Comparison of ENCODE assay signal across 13 cellular contexts in the genomic region with DNA sequence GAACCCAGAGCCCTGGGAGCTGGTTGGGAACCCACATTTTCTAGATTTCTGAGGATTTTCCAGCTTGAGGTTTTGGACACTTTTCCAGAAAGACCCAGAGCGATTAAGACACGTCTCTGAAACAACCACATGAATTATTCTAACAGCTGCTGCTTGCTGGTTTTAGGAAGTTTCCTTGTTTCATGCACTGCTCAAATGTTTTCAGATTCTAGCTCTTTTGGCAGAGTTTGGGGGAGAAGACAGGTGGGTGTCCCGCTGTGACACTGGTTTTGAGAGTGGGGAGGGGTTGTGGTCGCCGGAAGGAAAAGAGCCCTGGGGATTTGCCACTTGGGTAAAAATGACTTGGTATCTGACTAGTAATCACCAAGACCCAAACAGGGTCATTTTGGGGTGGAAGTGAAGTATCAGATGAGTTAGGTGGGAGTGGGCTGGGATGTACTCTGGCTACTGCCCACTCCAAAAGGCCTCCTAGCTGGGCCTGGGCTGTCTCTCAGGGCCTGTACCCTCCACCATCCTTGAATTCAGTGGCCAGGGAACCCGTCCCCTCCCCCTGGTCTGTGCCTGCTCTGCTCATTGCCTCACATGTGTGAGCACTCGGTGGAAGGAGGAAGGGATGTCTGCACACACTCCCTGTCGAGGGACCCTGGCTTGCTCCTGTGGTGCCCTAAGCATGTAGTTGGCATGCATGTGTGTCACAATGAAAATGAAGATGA. TPM values are rescaled to one million over a fixed set of nuclear protein-coding genes. Genes with fewer than 3 reads are reported as not detected.
DNase-seq lines count a peak whose midpoint lies in the region; TF ChIP-seq lines count a peak whose summit lies in the region.
"Had no signal": no experiment of that assay in that cellular context is flagged by ENCODE, and none has a peak within 500 bp of the region (broad histone marks: within the 10 kb centered on the region; RNA-seq: fewer than 3 reads in every experiment).

No MANE protein-coding gene starts in this region.

- in situ Hi-C loops in astrocyte of the spinal cord (cut with HindIII; ENCODE audit: low sequenced_read_pairs): no loop called here

- no peak for TF ChIP-seq POLR2A in NB4 (IDR thresholded peaks at IDR 0.05; ENCODE audit: extremely low read depth, insufficient read length)

- no peak overlapping the region for H4K91ac ChIP-seq in trophoblast cell (ENCODE audit: low read depth, low read length)

- no peak overlapping the region for H2AK5ac ChIP-seq in trophoblast cell (ENCODE audit: low read length)

- no peaks in the 10 kb centered on the region for H3K9me3 ChIP-seq in trophoblast cell (ENCODE audit: insufficient read depth, low read depth, low read length)
- H3K9me3 ChIP-seq: ovary, thyroid gland had no signal

- H3K36me3 ChIP-seq in trophoblast cell (ENCODE audit: control insufficient read depth in 1 of 2, insufficient read depth in 2 of 2, low read length in 2 of 2): peaks cover 0 to 5% of the 10 kb centered on the region in 2 experiments
- H3K36me3 ChIP-seq: ovary, thyroid gland had no signal

- TF ChIP-seq CTCF in GM12865 (IDR thresholded peaks at IDR 0.05; ENCODE audit: insufficient read depth, low read depth, low read length, missing control alignments) (no peak), NB4 (IDR thresholded peaks at IDR 0.05; ENCODE audit: low read depth, low read length) (no peak), astrocyte of the spinal cord (IDR thresholded peaks at IDR 0.05; ENCODE audit: low read depth, low read length) (no peak)

- H2BK5ac ChIP-seq in trophoblast cell (ENCODE audit: low read depth, low read length, poor library complexity): no peak overlapping the region

- H3K23ac ChIP-seq in trophoblast cell (ENCODE audit: low read length): no peak overlapping the region

- no peak overlapping the region for H3K9ac ChIP-seq in trophoblast cell (ENCODE audit: low read length)
- H3K9ac ChIP-seq: KMS-11 had no signal

- H2AFZ ChIP-seq in trophoblast cell (ENCODE audit: insufficient read depth, low read length, poor library complexity): no peak overlapping the region

- no peak overlapping the region for H3K18ac ChIP-seq in trophoblast cell (ENCODE audit: low read length)

- no peak overlapping the region for H2BK120ac ChIP-seq in trophoblast cell (ENCODE audit: insufficient read depth, low read length, poor library complexity)

- no peak overlapping the region for H3K14ac ChIP-seq in trophoblast cell (ENCODE audit: low read length)

- DNase-seq in GM12865 (ENCODE audit: low read depth): peak; percentile 19
- peak; percentile 57 for DNase-seq in NB4 (ENCODE audit: low read depth)
- DNase-seq in astrocyte of the spinal cord (ENCODE audit: low read depth, low spot score): peak; percentile 18
- DNase-seq in trophoblast cell: no peak
- DNase-seq in SHP77 treated with DMSO at 0.1 percent for 48 hours (lab: John Stamatoyannopoulos, UW): no peak
- no peak for DNase-seq in SHP77 (lab: John Stamatoyannopoulos, UW)
- DNase-seq in NCI-H1436 treated with DMSO at 0.1 percent for 48 hours (lab: John Stamatoyannopoulos, UW): no peak
- DNase-seq: GOT3, islet precursor cell, NCI-H2227 treated with DMSO at 0.1 percent for 48 hours, ovary, thyroid gland had no signal

- no peak overlapping the region for H3K4me2 ChIP-seq in trophoblast cell (ENCODE audit: low read length)
- H3K4me2 ChIP-seq: KMS-11 had no signal

- peak overlapping the region; percentile 81 for H3K4ac ChIP-seq in trophoblast cell (ENCODE audit: low read depth, low read length)

- WGBS in trophoblast cell (ENCODE audit: extremely low coverage, insufficient coverage, insufficient read length): no CpG with 5 or more reads among the region's 8 CpGs

- no peak overlapping the region for H2BK12ac ChIP-seq in trophoblast cell (ENCODE audit: low read length)

- no peaks in the 10 kb centered on the region for H3K4me1 ChIP-seq in trophoblast cell (ENCODE audit: control insufficient read depth in 1 of 2, insufficient read depth in 2 of 2, low read length in 2 of 2)

- H4K12ac ChIP-seq in trophoblast cell (ENCODE audit: low read depth, low read length): no peak overlapping the region

- no peaks in the 10 kb centered on the region for H3K79me1 ChIP-seq in trophoblast cell (ENCODE audit: low read length)

- H3K79me2 ChIP-seq in trophoblast cell (ENCODE audit: control insufficient read depth, insufficient read depth, low read length, poor library complexity): peaks cover 55% of the 10 kb centered on the region

- H4K8ac ChIP-seq in trophoblast cell (ENCODE audit: low read depth, low read length): no peak overlapping the region

- H3K27ac ChIP-seq in trophoblast cell (ENCODE audit: low read depth, low read length): no peak overlapping the region
- H3K27ac ChIP-seq: KMS-11, ovary, thyroid gland had no signal

- H3K4me3 ChIP-seq in GM12865 (ENCODE audit: low read depth, low read length) (no peak overlapping the region), NB4 (ENCODE audit: low read depth, low read length) (no peak overlapping the region), astrocyte of the spinal cord (ENCODE audit: low read depth, low read length) (no peak overlapping the region), trophoblast cell (ENCODE audit: low read depth, low read length) (no peak overlapping the region)
- H3K4me3 ChIP-seq: ovary, thyroid gland had no signal

- H3K27me3 ChIP-seq in trophoblast cell (ENCODE audit: insufficient read depth, low read length): no peaks in the 10 kb centered on the region
- H3K27me3 ChIP-seq: ovary, thyroid gland had no signal

RNA-seq across cellular contexts. Expression of a gene that starts 13.2 kb away (rescaled TPM):
- 115 and 116 TPM in 2 replicates for polyA plus RNA-seq in trophoblast cell (2013)

Comparison
In these comparisons a context has a peak if more than half of its experiments do, and no peak if none do; other contexts are left out.
1. DNase-seq: peak in GM12865 (single experiment), NB4 (single experiment) and astrocyte of the spinal cord (single experiment); none in trophoblast cell (0 of 2), SHP77 treated with DMSO at 0.1 percent for 48 hours (single experiment), SHP77 (0 of 2) and NCI-H1436 treated with DMSO at 0.1 percent for 48 hours (single experiment).